Comparison of ENCODE assay signal across 11 cellular contexts in the genomic region with DNA sequence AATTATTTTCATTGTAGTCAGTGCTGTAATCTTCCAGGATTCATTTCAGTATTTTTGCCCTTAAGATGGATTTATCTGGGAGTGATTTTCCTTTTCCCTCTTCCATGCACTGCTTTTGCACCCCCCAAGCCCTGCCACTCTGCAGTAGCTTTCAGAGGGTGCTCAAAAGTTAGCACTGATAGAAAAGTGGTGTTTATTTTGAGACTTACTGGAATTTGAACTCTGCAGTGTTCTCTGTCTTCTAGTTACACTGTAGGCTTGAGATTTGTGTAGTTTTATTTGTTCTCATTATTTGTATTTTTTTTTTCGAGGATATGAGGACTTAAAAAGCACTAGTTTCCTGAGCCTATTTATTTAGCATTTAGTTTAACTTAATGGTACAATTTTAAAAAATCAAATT.
DNase-seq lines count a peak whose midpoint lies in the region; ATAC-seq and TF ChIP-seq lines count a peak whose summit lies in the region.
"Had no signal": no experiment of that assay in that cellular context is flagged by ENCODE, and none has a peak within 500 bp of the region (broad histone marks: within the 10 kb centered on the region; RNA-seq: fewer than 3 reads in every experiment).

No MANE protein-coding gene starts in this region.

- no peaks in the 10 kb centered on the region for H3K27me3 Mint-ChIP-seq in nephron progenitor cell (ENCODE audit: low read depth, poor library complexity)
- H3K27me3 Mint-ChIP-seq: CD4-positive, CD25-positive, alpha-beta regulatory T cell had no signal

- no peak overlapping the region for H3K4me3 Mint-ChIP-seq in nephron progenitor cell
- H3K4me3 Mint-ChIP-seq: CD4-positive, CD25-positive, alpha-beta regulatory T cell had no signal

- H3K27ac ChIP-seq in angular gyrus (ENCODE audit: low read depth, low read length): peak overlapping the region; percentile 59
- H3K27ac ChIP-seq: BLaER1 treated with 17β-estradiol and CSF1 and Interleukin-3, amounts not matched to agents 10 nM and 100 nM had no signal

- H3K27ac Mint-ChIP-seq in nephron progenitor cell: peak overlapping the region; percentile 59

- peaks cover 3% of the 10 kb centered on the region for H3K9me3 Mint-ChIP-seq in nephron progenitor cell

- no peak for ATAC-seq in activated CD4-positive, CD25-positive, alpha-beta regulatory T cell treated with anti-CD3 and anti-CD28 coated beads, Interleukin-2, amount 50 U/mL, for 24 hours

- peak; percentile 4 for DNase-seq in left kidney (ENCODE audit: low read depth, low spot score)
- DNase-seq in nephron progenitor cell: no peak
- DNase-seq in NCI-H1105 treated with DMSO at 0.1 percent for 48 hours (lab: John Stamatoyannopoulos, UW): no peak
- no peak for DNase-seq in DMS153 treated with DMSO at 0.1 percent for 48 hours (lab: John Stamatoyannopoulos, UW; ENCODE audit: unreplicated experiment)
- DNase-seq in activated CD8-positive, alpha-beta memory T cell treated with anti-CD3 and anti-CD28 coated beads for 24 hours: no peak
- DNase-seq: ACHN; CD4-positive, CD25-positive, alpha-beta regulatory T cell; GDM1 had no signal

- TF ChIP-seq CTCF in nephron progenitor cell (IDR thresholded peaks at IDR 0.05): no peak

- peaks cover 64% of the 10 kb centered on the region for H3K36me3 Mint-ChIP-seq in nephron progenitor cell (ENCODE audit: low read depth)

- no peaks in the 10 kb centered on the region for H3K4me1 Mint-ChIP-seq in nephron progenitor cell
